ENCODE assay signal across 8 cellular contexts in genomic region chr1:925532-926421, GRCh38. TPM values are rescaled to one million over a fixed set of nuclear protein-coding genes. Genes with fewer than 3 reads are reported as not detected.
DNase-seq lines count a peak whose midpoint lies in the region; ATAC-seq and TF ChIP-seq lines count a peak whose summit lies in the region.

No MANE protein-coding gene starts in this region.

- no peaks in the 10 kb centered on the region for H3K9me3 Mint-ChIP-seq in activated T-cell treated with anti-CD3 and anti-CD28 coated beads, Interleukin-2, amount 50 U/mL, for 24 hours

- H3K27me3 Mint-ChIP-seq in activated T-cell treated with anti-CD3 and anti-CD28 coated beads, Interleukin-2, amount 50 U/mL, for 24 hours, result peaks cover 60% of the 10 kb centered on the region

- TF ChIP-seq EP300 in stomach (IDR thresholded peaks at IDR 0.05), result no peak

- TF ChIP-seq CTCF in Peyer's patch (IDR thresholded peaks at IDR 0.05), result no peak
- no peak for TF ChIP-seq CTCF in right atrium auricular region (IDR thresholded peaks at IDR 0.05)
- no peak for TF ChIP-seq CTCF in stomach (IDR thresholded peaks at IDR 0.05)

- TF ChIP-seq POLR2A in Peyer's patch (IDR thresholded peaks at IDR 0.05), result no peak
- no peak for TF ChIP-seq POLR2A in stomach (IDR thresholded peaks at IDR 0.05)

- H3K27ac Mint-ChIP-seq in activated T-cell treated with anti-CD3 and anti-CD28 coated beads, Interleukin-2, amount 50 U/mL, for 24 hours, result no peak overlapping the region

- H3K9me3 ChIP-seq in Peyer's patch, result no peaks in the 10 kb centered on the region
- H3K9me3 ChIP-seq in right atrium auricular region, result no peaks in the 10 kb centered on the region
- H3K9me3 ChIP-seq in stomach, result no peaks in the 10 kb centered on the region

- H3K4me3 ChIP-seq in Peyer's patch (peak overlapping the region in 3 of 4 donors; percentile 50 to 57 (median 57)), right atrium auricular region (peak overlapping the region; percentile 37 to 53), stomach (peak overlapping the region; percentile 54 to 67 (median 59))

- H3K27me3 ChIP-seq in Peyer's patch (peaks cover 0 to 48% of the 10 kb centered on the region in 2 donors), right atrium auricular region (no peaks in the 10 kb centered on the region), stomach (peaks cover 0 to 97% (median 51%) of the 10 kb centered on the region in 3 donors)

- H3K4me1 Mint-ChIP-seq in activated T-cell treated with anti-CD3 and anti-CD28 coated beads, Interleukin-2, amount 50 U/mL, for 24 hours (ENCODE audit: low read depth), result peaks cover 16% of the 10 kb centered on the region

- intact Hi-C loops in stomach (cut with DNase I; ENCODE audit: low total_unique reads), result no loop called here

- peak overlapping the region; percentile 47 for H3K4me3 Mint-ChIP-seq in activated T-cell treated with anti-CD3 and anti-CD28 coated beads, Interleukin-2, amount 50 U/mL, for 24 hours

- ATAC-seq in GM21367 (IDR thresholded peaks at IDR 0.05; ENCODE audit: unreplicated experiment) (no peak), GM19467 (IDR thresholded peaks at IDR 0.05; ENCODE audit: unreplicated experiment) (no peak)

- peaks cover 0 to 45% (median 19%) of the 10 kb centered on the region in 4 donors for H3K4me1 ChIP-seq in Peyer's patch
- peaks cover 0 to 36% of the 10 kb centered on the region in 2 donors for H3K4me1 ChIP-seq in right atrium auricular region
- H3K4me1 ChIP-seq in stomach, result peaks cover 39 to 65% (median 45%) of the 10 kb centered on the region in 4 donors

- 6 to 17% (median 9%) methylated on average over 15 to 70 of the region's 70 CpGs for WGBS in stomach, 5 donors

- H3K27ac ChIP-seq in Peyer's patch (peak overlapping the region in 1 of 4 donors; percentile 49), right atrium auricular region (no peak overlapping the region), stomach (peak overlapping the region in 2 of 5 donors; percentile 63 to 72)

- H3K36me3 Mint-ChIP-seq in activated T-cell treated with anti-CD3 and anti-CD28 coated beads, Interleukin-2, amount 50 U/mL, for 24 hours (ENCODE audit: low read depth), result no peaks in the 10 kb centered on the region

- H3K36me3 ChIP-seq in Peyer's patch, result no peaks in the 10 kb centered on the region
- no peaks in the 10 kb centered on the region for H3K36me3 ChIP-seq in right atrium auricular region
- no peaks in the 10 kb centered on the region for H3K36me3 ChIP-seq in stomach

- no peak for DNase-seq in activated T-cell treated with anti-CD3 and anti-CD28 coated beads, Interleukin-2, amount 50 U/mL, for 24 hours
- no peak for DNase-seq in activated T-cell treated with anti-CD3 and anti-CD28 coated beads for 4 hours
- DNase-seq in Peyer's patch, result no peak
- DNase-seq in right atrium auricular region (ENCODE audit: low spot score), result no peak
- DNase-seq in stomach, result no peak
- DNase-seq in mesenteric fat pad (ENCODE audit: low spot score), result no peak

RNA-seq across cellular contexts. Expression of gene SAMD11, which starts 2.1 kb away (rescaled TPM):
- total RNA-seq in Peyer's patch, result 1 to 10 TPM; 1.1 to 5.0 (median 2.2) TPM
- 1 to 10 TPM; 2.7 to 6.4 TPM for total RNA-seq in right atrium auricular region
- 1 to 10 TPM in 4 of 5 donors, not detected in 1; 3.6 to 9.8 (median 4.7) TPM for total RNA-seq in stomach
- 10 to 100 TPM in 1 of 3 donors, 1 to 10 TPM in 2; 3.5 to 23.3 (median 4.3) TPM for polyA plus RNA-seq in stomach
- total RNA-seq in mesenteric fat pad, result 2.8 TPM

RNA-seq across cellular contexts. Expression of gene NOC2L, which starts 33.3 kb away (rescaled TPM):
- total RNA-seq in Peyer's patch (10 to 100 TPM; 18.2 to 58.6 (median 39.9) TPM), right atrium auricular region (10 to 100 TPM; 29.5 to 38.8 TPM), stomach (10 to 100 TPM; 30.4 to 69.2 (median 40.3) TPM), mesenteric fat pad (49.8 TPM)
- polyA plus RNA-seq in stomach, result 10 to 100 TPM; 33.5 to 57.9 (median 50.1) TPM

RNA-seq across cellular contexts. Expression of gene KLHL17, which starts 34.6 kb away (rescaled TPM):
- 10 to 100 TPM; 14.9 to 17.0 (median 15.8) TPM for total RNA-seq in Peyer's patch
- 1 to 10 TPM; 2.4 to 2.9 TPM for total RNA-seq in right atrium auricular region
- 10 to 100 TPM in 2 of 5 donors, 1 to 10 TPM in 3; 1.7 to 99.9 (median 8.1) TPM for total RNA-seq in stomach
- 10 to 100 TPM in 1 of 3 donors, 1 to 10 TPM in 2; 6.0 to 19.3 (median 7.2) TPM for polyA plus RNA-seq in stomach
- 8.8 TPM for total RNA-seq in mesenteric fat pad

RNA-seq across cellular contexts. Expression of gene PLEKHN1, which starts 40.5 kb away (rescaled TPM):
- under 1 TPM in 3 of 4 donors, not detected in 1; 0.40 to 0.83 (median 0.47) TPM for total RNA-seq in Peyer's patch
- total RNA-seq in right atrium auricular region, result under 1 TPM in 1 of 2 donors, not detected in 1; 0.59 TPM
- total RNA-seq in stomach, result 10 to 100 TPM in 1 of 5 donors, under 1 TPM in 3, not detected in 1; 0.29 to 29.2 (median 0.50) TPM
- 10 to 100 TPM in 1 of 3 donors, 1 to 10 TPM in 1, not detected in 1; 2.9 to 13.6 TPM for polyA plus RNA-seq in stomach
- total RNA-seq in mesenteric fat pad, result 0.39 TPM

RNA-seq across cellular contexts. Expression of gene PERM1, which starts 56.1 kb away (rescaled TPM):
- total RNA-seq in Peyer's patch, result under 1 TPM in 1 of 4 donors, not detected in 3; 0.35 TPM
- total RNA-seq in right atrium auricular region, result 10 to 100 TPM; 22.0 to 61.8 TPM
- under 1 TPM in 1 of 5 donors, not detected in 4; 0.43 TPM for total RNA-seq in stomach
- under 1 TPM; 0.37 to 0.88 (median 0.46) TPM for polyA plus RNA-seq in stomach
- total RNA-seq in mesenteric fat pad, result not detected
